Comparison of ENCODE assay signal across 10 cellular contexts in the genomic region with DNA sequence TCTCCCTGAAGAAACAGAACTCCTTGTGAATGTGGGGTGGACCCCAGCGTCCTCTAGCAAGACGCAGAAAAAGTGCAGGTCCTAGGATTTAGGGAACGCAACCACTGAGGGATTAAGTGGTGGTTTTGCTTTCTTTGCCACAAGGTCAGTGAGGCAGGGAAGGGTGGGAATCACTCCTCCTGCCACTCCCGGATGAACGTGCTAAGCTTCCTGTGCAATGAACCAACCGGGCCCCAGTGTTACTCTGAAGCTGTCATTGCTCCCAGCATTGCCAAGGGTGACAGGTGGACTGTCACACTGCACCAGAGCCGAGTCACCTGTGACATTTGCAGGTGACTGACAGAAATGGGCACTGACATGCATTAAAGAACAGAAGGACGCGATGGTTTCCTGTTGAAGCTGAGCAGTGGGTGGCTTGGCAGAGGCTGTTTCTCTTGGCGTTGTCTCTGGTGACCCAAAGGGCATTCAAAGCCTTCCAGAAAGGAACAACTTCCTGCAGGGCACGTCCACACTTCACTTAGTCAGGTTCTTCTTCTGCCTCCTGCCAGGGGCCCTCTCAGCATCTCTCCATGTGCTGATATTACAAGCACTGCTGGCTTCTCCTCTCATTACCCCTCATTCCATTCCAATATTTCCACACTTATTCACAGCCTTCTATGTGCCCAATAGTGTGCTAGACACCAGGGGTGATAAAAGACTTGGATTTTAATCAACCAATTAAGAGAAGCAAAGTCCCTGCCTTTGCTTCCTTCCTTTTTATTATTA. TPM values are rescaled to one million over a fixed set of nuclear protein-coding genes. Genes with fewer than 3 reads are reported as not detected.
DNase-seq lines count a peak whose midpoint lies in the region; FAIRE-seq and TF ChIP-seq lines count a peak whose summit lies in the region.
"Had no signal": no experiment of that assay in that cellular context is flagged by ENCODE, and none has a peak within 500 bp of the region (broad histone marks: within the 10 kb centered on the region; RNA-seq: fewer than 3 reads in every experiment).

No MANE protein-coding gene starts in this region.

- H3K9me3 Mint-ChIP-seq in osteocyte (ENCODE audit: unreplicated experiment), result no peaks in the 10 kb centered on the region
- H3K9me3 Mint-ChIP-seq: stimulated activated naive CD8-positive, alpha-beta T cell treated with anti-CD3 and anti-CD28 coated beads, Interleukin-15, amount 100 ng/mL, for 72 hours had no signal

- peaks cover 12% of the 10 kb centered on the region for H3K4me1 ChIP-seq in MM.1S (ENCODE audit: low read length)
- H3K4me1 ChIP-seq: pancreas had no signal

- no peaks in the 10 kb centered on the region for H3K36me3 Mint-ChIP-seq in osteocyte (ENCODE audit: unreplicated experiment)

- DNase-seq in GM03348 (ENCODE audit: low spot score) (peak; percentile 39), MM.1S (no peak), cerebellar nuclear complex (lab: John Stamatoyannopoulos, UW) (peak; percentile 58 to 66), osteocyte (ENCODE audit: extremely low spot score, unreplicated experiment) (no peak), D721Med (ENCODE audit: insufficient read length, low spot score) (no peak), NCI-H2081 treated with DMSO at 0.1 percent for 48 hours (lab: John Stamatoyannopoulos, UW) (no peak), CD1c-positive myeloid dendritic cell (ENCODE audit: extremely low spot score) (no peak), head of caudate nucleus (no peak)

- no peaks in the 10 kb centered on the region for H3F3A ChIP-seq in MM.1S (ENCODE audit: insufficient read depth, low read length)

- H3K27me3 Mint-ChIP-seq in osteocyte (ENCODE audit: unreplicated experiment), result no peaks in the 10 kb centered on the region

- no peak overlapping the region for H3K9ac ChIP-seq in MM.1S (ENCODE audit: low read length)

- no peak overlapping the region for H3K27ac ChIP-seq in MM.1S (ENCODE audit: low read length)
- H3K27ac ChIP-seq: pancreas had no signal

- no peak overlapping the region for H3K4me3 Mint-ChIP-seq in osteocyte (ENCODE audit: unreplicated experiment)
- H3K4me3 Mint-ChIP-seq: stimulated activated naive CD8-positive, alpha-beta T cell treated with anti-CD3 and anti-CD28 coated beads, Interleukin-15, amount 100 ng/mL, for 72 hours had no signal

- no peaks in the 10 kb centered on the region for H3K27me3 ChIP-seq in MM.1S (replicated peaks; ENCODE audit: insufficient read depth, low read length)
- H3K27me3 ChIP-seq: pancreas had no signal

- no peaks in the 10 kb centered on the region for H3K36me3 ChIP-seq in MM.1S (replicated peaks; ENCODE audit: insufficient read depth, low read length)
- H3K36me3 ChIP-seq: pancreas had no signal

- H2AFZ ChIP-seq in MM.1S (ENCODE audit: low read length), result 0 out of 2 replicates have a peak overlapping the region, but pooled peaks have one; percentile 40

- no peak overlapping the region; the same call in 1 of the 2 replicates for H3K4me2 ChIP-seq in MM.1S (ENCODE audit: low read depth, low read length)

- intact Hi-C loops in head of caudate nucleus (cut with DNase I), result loop anchor here (5.0 to 10.0 kb wide), 3 partner anchors 96 to 269 kb away; no protein-coding TSS in a partner anchor

- H3K9me2 ChIP-seq in MM.1S (replicated peaks; ENCODE audit: insufficient read depth, low read length), result no peaks in the 10 kb centered on the region

- no peak for FAIRE-seq in D721Med (lab: Jason Lieb, UNC)
- FAIRE-seq: pancreas had no signal

- H3K4me3 ChIP-seq in MM.1S (ENCODE audit: low read length), result no peak overlapping the region
- H3K4me3 ChIP-seq: pancreas had no signal

- no peaks in the 10 kb centered on the region for H3K9me3 ChIP-seq in MM.1S (replicated peaks; ENCODE audit: insufficient read depth, low read length)
- H3K9me3 ChIP-seq: pancreas had no signal

- no peaks in the 10 kb centered on the region for H4K20me1 ChIP-seq in MM.1S (ENCODE audit: insufficient read depth, low read length)

- H3K79me2 ChIP-seq in MM.1S (ENCODE audit: low read length), result no peaks in the 10 kb centered on the region

- peak overlapping the region; percentile 51 for H3K27ac Mint-ChIP-seq in osteocyte (ENCODE audit: unreplicated experiment)
- H3K27ac Mint-ChIP-seq: stimulated activated naive CD8-positive, alpha-beta T cell treated with anti-CD3 and anti-CD28 coated beads, Interleukin-15, amount 100 ng/mL, for 72 hours had no signal

- TF ChIP-seq CTCF in MM.1S (IDR thresholded peaks at IDR 0.05; ENCODE audit: low read length) (no peak), osteocyte (IDR thresholded peaks at IDR 0.05) (peak; percentile 27), D721Med (IDR thresholded peaks at IDR 0.05; ENCODE audit: insufficient read depth, missing control alignments) (no peak)

- peaks cover 40% of the 10 kb centered on the region for H3K4me1 Mint-ChIP-seq in osteocyte (ENCODE audit: unreplicated experiment)

RNA-seq across cellular contexts. Expression of a gene that starts 9.7 kb away (rescaled TPM):
- 1.2 and 1.9 TPM in 2 replicates for total RNA-seq in osteocyte

Comparison
In these comparisons a context has a peak if more than half of its experiments do, and no peak if none do; other contexts are left out.
1. DNase-seq: peak in GM03348 (single experiment) and cerebellar nuclear complex (2 of 2); none in MM.1S (single experiment), osteocyte (single experiment), D721Med (single experiment), NCI-H2081 treated with DMSO at 0.1 percent for 48 hours (single experiment), CD1c-positive myeloid dendritic cell (single experiment) and head of caudate nucleus (0 of 42).